ENCODE assay signal across 16 cellular contexts in the genomic region with DNA sequence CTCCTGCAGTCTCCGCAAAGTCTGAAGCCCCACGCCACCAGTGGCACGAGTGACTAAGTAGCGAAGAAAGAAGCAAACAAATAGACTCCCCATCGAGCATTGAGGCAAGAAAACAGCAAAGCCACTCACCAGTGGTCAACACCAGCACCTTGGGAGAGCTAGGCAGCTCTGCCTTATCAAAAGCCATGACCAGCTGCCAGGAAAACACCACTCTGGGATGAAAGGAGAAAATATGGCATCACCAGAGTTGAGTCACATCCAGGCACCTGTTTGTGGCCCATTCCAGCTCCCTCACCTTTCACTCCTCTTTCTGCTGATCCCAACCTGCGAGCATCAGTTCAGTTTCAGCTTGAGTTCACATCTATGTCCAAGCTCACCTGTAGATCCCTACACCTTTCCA. TPM values are rescaled to one million over a fixed set of nuclear protein-coding genes. Genes with fewer than 3 reads are reported as not detected.
DNase-seq lines count a peak whose midpoint lies in the region; ATAC-seq, FAIRE-seq and TF ChIP-seq lines count a peak whose summit lies in the region.
"Had no signal": no experiment of that assay in that cellular context is flagged by ENCODE, and none has a peak within 500 bp of the region (broad histone marks: within the 10 kb centered on the region; RNA-seq: fewer than 3 reads in every experiment).

No MANE protein-coding gene starts in this region.

- no peak for FAIRE-seq in bronchial epithelial cell (lab: Jason Lieb, UNC)
- FAIRE-seq: frontal cortex had no signal

- H3K9ac ChIP-seq in trophoblast cell (ENCODE audit: low read length), result no peak overlapping the region

- H2BK5ac ChIP-seq in trophoblast cell (ENCODE audit: low read depth, low read length, poor library complexity), result no peak overlapping the region

- H3K9me3 Mint-ChIP-seq in activated CD8-positive, alpha-beta T cell treated with anti-CD3 and anti-CD28 coated beads, Interleukin-2, amount 10 ng/mL, durations not matched to agents 7 days and 5 days (ENCODE audit: insufficient read depth), result no peaks in the 10 kb centered on the region
- H3K9me3 Mint-ChIP-seq in activated CD8-positive, alpha-beta T cell treated with anti-CD3 and anti-CD28 coated beads for 36 hours, result no peaks in the 10 kb centered on the region

- H4K12ac ChIP-seq in trophoblast cell (ENCODE audit: low read depth, low read length), result peak overlapping the region; percentile 50

- peak overlapping the region; percentile 79 for H2AK5ac ChIP-seq in trophoblast cell (ENCODE audit: low read length)

- no peaks in the 10 kb centered on the region for H3K27me3 ChIP-seq in bronchial epithelial cell (ENCODE audit: control insufficient read depth, insufficient read depth, low read length)
- no peaks in the 10 kb centered on the region for H3K27me3 ChIP-seq in trophoblast cell (ENCODE audit: insufficient read depth, low read length)
- H3K27me3 ChIP-seq: right atrium auricular region had no signal

- peak overlapping the region; percentile 33 for H2BK12ac ChIP-seq in trophoblast cell (ENCODE audit: low read length)

- H4K8ac ChIP-seq in trophoblast cell (ENCODE audit: low read depth, low read length), result peak overlapping the region; percentile 30

- CTCF ChIA-PET in activated CD8-positive, alpha-beta T cell treated with anti-CD3 and anti-CD28 coated beads, Interleukin-2, amount 10 ng/mL, durations not matched to agents 7 days and 5 days (lab: Charles Lee), result interaction anchor here (2.4 kb wide), 1 partner anchor 31 kb away, joined by 18 read pairs; no protein-coding TSS in a partner anchor
- CTCF ChIA-PET in activated CD8-positive, alpha-beta T cell treated with anti-CD3 and anti-CD28 coated beads for 36 hours (lab: Charles Lee), result interaction anchor here (1.2 kb wide), 1 partner anchor 10 kb away, joined by 3 read pairs; no protein-coding TSS in a partner anchor

- H3K4me1 ChIP-seq in trophoblast cell (ENCODE audit: control insufficient read depth in 1 of 2, insufficient read depth in 2 of 2, low read length in 2 of 2), result peaks cover 3 to 17% of the 10 kb centered on the region in 2 experiments
- H3K4me1 ChIP-seq: right atrium auricular region had no signal

- H3K36me3 ChIP-seq in bronchial epithelial cell (ENCODE audit: control insufficient read depth, insufficient read depth, low read length) (no peaks in the 10 kb centered on the region), trophoblast cell (ENCODE audit: control insufficient read depth in 1 of 2, insufficient read depth in 2 of 2, low read length in 2 of 2) (peaks cover 8 to 12% of the 10 kb centered on the region in 2 experiments)
- H3K36me3 ChIP-seq: right atrium auricular region had no signal

- peak overlapping the region; percentile 67 for H3K18ac ChIP-seq in trophoblast cell (ENCODE audit: low read length)

- no peak overlapping the region for H3K23ac ChIP-seq in trophoblast cell (ENCODE audit: low read length)

- no peak overlapping the region for H2AFZ ChIP-seq in trophoblast cell (ENCODE audit: insufficient read depth, low read length, poor library complexity)

- H3K79me2 ChIP-seq in trophoblast cell (ENCODE audit: control insufficient read depth, insufficient read depth, low read length, poor library complexity), result peaks cover 1% of the 10 kb centered on the region

- H3K27ac Mint-ChIP-seq in activated CD8-positive, alpha-beta T cell treated with anti-CD3 and anti-CD28 coated beads, Interleukin-2, amount 10 ng/mL, durations not matched to agents 7 days and 5 days, result peak overlapping the region; percentile 79
- H3K27ac Mint-ChIP-seq in activated CD8-positive, alpha-beta T cell treated with anti-CD3 and anti-CD28 coated beads for 36 hours, result no peak overlapping the region

- H3K9me3 ChIP-seq in trophoblast cell (ENCODE audit: insufficient read depth, low read depth, low read length), result peaks cover 2% of the 10 kb centered on the region
- H3K9me3 ChIP-seq: right atrium auricular region had no signal

- no peak for DNase-seq in activated CD8-positive, alpha-beta T cell treated with anti-CD3 and anti-CD28 coated beads, Interleukin-2, amount 10 ng/mL, durations not matched to agents 7 days and 5 days
- DNase-seq in activated CD8-positive, alpha-beta T cell treated with anti-CD3 and anti-CD28 coated beads for 36 hours, result no peak
- DNase-seq in NCI-H69 (lab: John Stamatoyannopoulos, UW) (peak; percentile 12), bronchial epithelial cell (ENCODE audit: low read depth) (peak; percentile 37), trophoblast cell (no peak), NCI-H1694 (lab: John Stamatoyannopoulos, UW) (no peak), NCI-H1930 (lab: John Stamatoyannopoulos, UW) (no peak)
- DNase-seq: activated effector memory CD4-positive, alpha-beta T cell treated with Interleukin-2 at 50 U/mL for 16 hours; DMS153; NCI-H1092 treated with DMSO at 0.1 percent for 48 hours; NCI-H2171; SHP77 had no signal

- ATAC-seq in activated CD8-positive, alpha-beta T cell treated with anti-CD3 and anti-CD28 coated beads, Interleukin-2, amount 10 ng/mL, durations not matched to agents 7 days and 5 days, result no peak
- ATAC-seq in activated CD8-positive, alpha-beta T cell treated with anti-CD3 and anti-CD28 coated beads for 36 hours, result no peak
- ATAC-seq in HG03280 (IDR thresholded peaks at IDR 0.05; ENCODE audit: unreplicated experiment), result no peak

- H3K4me1 Mint-ChIP-seq in activated CD8-positive, alpha-beta T cell treated with anti-CD3 and anti-CD28 coated beads, Interleukin-2, amount 10 ng/mL, durations not matched to agents 7 days and 5 days (ENCODE audit: low read depth), result peaks cover 38% of the 10 kb centered on the region
- peaks cover 27% of the 10 kb centered on the region for H3K4me1 Mint-ChIP-seq in activated CD8-positive, alpha-beta T cell treated with anti-CD3 and anti-CD28 coated beads for 36 hours (ENCODE audit: low read depth)

- H3K27me3 Mint-ChIP-seq in activated CD8-positive, alpha-beta T cell treated with anti-CD3 and anti-CD28 coated beads, Interleukin-2, amount 10 ng/mL, durations not matched to agents 7 days and 5 days (ENCODE audit: low read depth), result no peaks in the 10 kb centered on the region
- H3K27me3 Mint-ChIP-seq in activated CD8-positive, alpha-beta T cell treated with anti-CD3 and anti-CD28 coated beads for 36 hours, result no peaks in the 10 kb centered on the region

- POLR2A ChIA-PET in activated CD8-positive, alpha-beta T cell treated with anti-CD3 and anti-CD28 coated beads, Interleukin-2, amount 10 ng/mL, durations not matched to agents 7 days and 5 days (lab: Charles Lee), result no interaction called here
- POLR2A ChIA-PET in activated CD8-positive, alpha-beta T cell treated with anti-CD3 and anti-CD28 coated beads for 36 hours (lab: Charles Lee), result no interaction called here

- WGBS in trophoblast cell (ENCODE audit: extremely low coverage, insufficient coverage, insufficient read length), result no CpG with 5 or more reads among the region's 6 CpGs

- peak overlapping the region; percentile 32 for H3K4me3 Mint-ChIP-seq in activated CD8-positive, alpha-beta T cell treated with anti-CD3 and anti-CD28 coated beads, Interleukin-2, amount 10 ng/mL, durations not matched to agents 7 days and 5 days
- H3K4me3 Mint-ChIP-seq in activated CD8-positive, alpha-beta T cell treated with anti-CD3 and anti-CD28 coated beads for 36 hours, result no peak overlapping the region

- no peak overlapping the region for H3K27ac ChIP-seq in trophoblast cell (ENCODE audit: low read depth, low read length)
- H3K27ac ChIP-seq: right atrium auricular region had no signal

- H3K4me2 ChIP-seq in trophoblast cell (ENCODE audit: low read length), result no peak overlapping the region

- no peak overlapping the region for H3K4ac ChIP-seq in trophoblast cell (ENCODE audit: low read depth, low read length)

- intact Hi-C loops in activated CD8-positive, alpha-beta T cell treated with anti-CD3 and anti-CD28 coated beads for 36 hours (cut with micrococcal nuclease), result no loop called here

- H3K79me1 ChIP-seq in trophoblast cell (ENCODE audit: low read length), result peaks cover 26% of the 10 kb centered on the region

- peak overlapping the region; percentile 3 for H3K14ac ChIP-seq in trophoblast cell (ENCODE audit: low read length)

- H2BK120ac ChIP-seq in trophoblast cell (ENCODE audit: insufficient read depth, low read length, poor library complexity), result peak overlapping the region; percentile 20

- H3K36me3 Mint-ChIP-seq in activated CD8-positive, alpha-beta T cell treated with anti-CD3 and anti-CD28 coated beads, Interleukin-2, amount 10 ng/mL, durations not matched to agents 7 days and 5 days (ENCODE audit: low read depth), result peaks cover 10% of the 10 kb centered on the region
- H3K36me3 Mint-ChIP-seq in activated CD8-positive, alpha-beta T cell treated with anti-CD3 and anti-CD28 coated beads for 36 hours (ENCODE audit: low read depth), result no peaks in the 10 kb centered on the region

- TF ChIP-seq CTCF in activated CD8-positive, alpha-beta T cell treated with anti-CD3 and anti-CD28 coated beads for 36 hours (IDR thresholded peaks at IDR 0.05), result no peak
- no peak for TF ChIP-seq CTCF in bronchial epithelial cell (IDR thresholded peaks at IDR 0.05; ENCODE audit: insufficient read depth, low read length, severe bottlenecking)

- H3K4me3 ChIP-seq in bronchial epithelial cell (ENCODE audit: low read depth, low read length) (no peak overlapping the region), trophoblast cell (ENCODE audit: low read depth, low read length) (no peak overlapping the region)
- H3K4me3 ChIP-seq: lung, right atrium auricular region had no signal

- peak overlapping the region; percentile 75 for H4K91ac ChIP-seq in trophoblast cell (ENCODE audit: low read depth, low read length)

RNA-seq across cellular contexts. Expression of gene PDZK1, which starts 17.2 kb away (rescaled TPM):
- under 1 TPM; 0.34 to 0.78 TPM for total RNA-seq in activated CD8-positive, alpha-beta T cell treated with anti-CD3 and anti-CD28 coated beads, Interleukin-2, amount 10 ng/mL, durations not matched to agents 7 days and 5 days
- not detected for total RNA-seq in activated CD8-positive, alpha-beta T cell treated with anti-CD3 and anti-CD28 coated beads for 36 hours
- total RNA-seq in bronchial epithelial cell, result under 0.01 and 0.26 TPM in 2 replicates
- polyA plus RNA-seq in trophoblast cell (2013), result 34.7 and 36.3 TPM in 2 replicates

RNA-seq across cellular contexts. Expression of gene CD160, which starts 29.4 kb away (rescaled TPM):
- 1 to 10 TPM; 2.4 to 3.1 TPM for total RNA-seq in activated CD8-positive, alpha-beta T cell treated with anti-CD3 and anti-CD28 coated beads, Interleukin-2, amount 10 ng/mL, durations not matched to agents 7 days and 5 days
- 10 to 100 TPM; 13.6 to 16.9 TPM for total RNA-seq in activated CD8-positive, alpha-beta T cell treated with anti-CD3 and anti-CD28 coated beads for 36 hours
- not detected in 2 replicates for total RNA-seq in bronchial epithelial cell
- polyA plus RNA-seq in trophoblast cell (2013), result 0.28 and 0.30 TPM in 2 replicates
- total RNA-seq: frontal cortex, right atrium auricular region had no signal

Comparison
In these comparisons a context has a peak if more than half of its experiments do, and no peak if none do; other contexts are left out.
1. DNase-seq: peak in NCI-H69 (single experiment) and bronchial epithelial cell (single experiment); none in activated CD8-positive, alpha-beta T cell treated with anti-CD3 and anti-CD28 coated beads, Interleukin-2, amount 10 ng/mL, durations not matched to agents 7 days and 5 days (single experiment), activated CD8-positive, alpha-beta T cell treated with anti-CD3 and anti-CD28 coated beads for 36 hours (single experiment), trophoblast cell (0 of 2), NCI-H1694 (single experiment) and NCI-H1930 (0 of 2).